In the genomic region with DNA sequence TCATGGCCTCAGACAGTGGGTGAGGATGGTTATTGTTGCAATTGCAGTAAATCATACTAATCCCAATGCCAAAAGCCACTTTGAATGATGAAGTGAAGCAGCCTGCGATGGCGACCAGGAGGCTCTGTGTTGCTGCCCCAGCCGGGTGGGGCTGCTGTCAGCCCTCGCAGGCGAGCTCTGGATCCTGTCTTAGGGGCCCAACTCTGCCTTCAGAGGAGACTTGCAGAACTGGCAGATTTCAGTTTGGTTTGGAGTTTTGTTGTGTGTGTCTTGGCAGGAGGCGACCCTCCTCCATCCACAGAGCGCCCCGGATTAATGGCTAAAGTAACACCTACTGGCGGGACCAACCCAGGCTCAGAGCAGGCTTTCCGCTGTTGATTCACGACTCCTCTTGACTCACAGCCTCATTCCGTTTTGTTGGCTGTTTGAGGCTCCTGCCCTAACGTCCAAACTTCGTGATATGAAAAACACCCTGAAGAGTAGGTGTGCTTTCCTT, we compare ENCODE assay signal across 17 cellular contexts.
"Had no signal": no experiment of that assay in that cellular context is flagged by ENCODE, and none has a peak within 500 bp of the region (broad histone marks: within the 10 kb centered on the region; RNA-seq: fewer than 3 reads in every experiment).

No MANE protein-coding gene starts in this region.

- H3K27me3 ChIP-seq: cardiac muscle cell, left lung, neural progenitor cell, testis had no signal

- H3K27ac ChIP-seq: adrenal gland, cardiac muscle cell, left lung, neural progenitor cell, psoas muscle, testis had no signal

- H3K4me2 ChIP-seq: neural progenitor cell had no signal

- H2AFZ ChIP-seq: neural progenitor cell had no signal

- H3K9me3 ChIP-seq: adrenal gland, psoas muscle, testis had no signal

- H3K4me1 ChIP-seq: left lung, testis had no signal

- H3K36me3 ChIP-seq: adrenal gland, cardiac muscle cell, left lung, neural progenitor cell had no signal

- H3K4me3 ChIP-seq: adrenal gland, cardiac muscle cell, left lung, neural progenitor cell, psoas muscle had no signal

- DNase-seq: activated gamma-delta T cell treated with Interleukin-2 at 50 U/mL for 16 hours; activated T-cell treated with anti-CD3 and anti-CD28 coated beads for 4 hours; adrenal gland; dermis blood vessel endothelial cell; effector memory CD4-positive, alpha-beta T cell; foreskin melanocyte; hypothalamus; kidney; left lung; naive B cell; psoas muscle; right cardiac atrium; stimulated activated CD4-positive, alpha-beta T cell treated with anti-CD3 and anti-CD28 coated beads, Interleukin-4, amount 100 ng/mL, for 24 hours; T-cell had no signal
